In the genomic region with DNA sequence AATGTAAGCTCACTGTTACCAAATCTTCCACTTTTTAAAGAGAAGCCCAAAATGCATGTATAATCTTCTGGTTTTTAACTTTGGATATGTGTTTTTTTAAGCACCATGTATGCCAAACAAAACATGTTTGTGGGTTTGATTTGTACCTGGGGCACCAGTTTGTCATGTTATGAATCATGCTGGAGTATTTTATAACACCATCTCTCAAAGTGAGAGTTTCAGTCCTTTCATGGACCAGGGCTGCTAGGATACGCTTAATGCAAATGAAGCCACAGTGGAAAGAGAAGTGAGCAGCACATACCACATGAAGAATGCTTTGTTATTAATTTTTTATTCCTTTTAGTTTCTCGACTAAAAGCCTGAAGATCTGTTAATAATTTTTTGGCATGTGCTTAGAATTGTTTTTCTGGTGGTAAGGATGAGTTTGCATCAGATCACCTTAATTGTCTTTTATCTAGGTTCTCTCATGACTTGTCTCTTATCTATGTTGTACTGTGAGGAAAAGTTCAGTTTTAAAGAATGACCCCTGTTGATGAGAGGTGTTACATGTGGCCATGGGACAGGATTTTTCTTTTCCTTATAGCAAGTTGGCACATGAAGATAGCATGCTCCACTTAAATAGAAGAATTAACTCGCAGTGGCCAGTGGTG, we compare ENCODE assay signal across 10 cellular contexts. TPM values are rescaled to one million over a fixed set of nuclear protein-coding genes. Genes with fewer than 3 reads are reported as not detected.
DNase-seq lines count a peak whose midpoint lies in the region; ATAC-seq and TF ChIP-seq lines count a peak whose summit lies in the region.
"Had no signal": no experiment of that assay in that cellular context is flagged by ENCODE, and none has a peak within 500 bp of the region (broad histone marks: within the 10 kb centered on the region; RNA-seq: fewer than 3 reads in every experiment).

No MANE protein-coding gene starts in this region.

- no peaks in the 10 kb centered on the region for H3K27me3 ChIP-seq in OCI-LY3 (ENCODE audit: low read depth, low read length)

- no peaks in the 10 kb centered on the region for H3K9me3 Mint-ChIP-seq in nephron
- H3K9me3 Mint-ChIP-seq: dendritic cell treated with granulocyte-macrophage colony-stimulating factor and Interleukin-4, amounts not matched to agents 40 ng/mL and 50 ng/mL, for 4 days had no signal

- no peaks in the 10 kb centered on the region for H3K27me3 Mint-ChIP-seq in nephron (ENCODE audit: low read depth)
- H3K27me3 Mint-ChIP-seq: dendritic cell treated with granulocyte-macrophage colony-stimulating factor and Interleukin-4, amounts not matched to agents 40 ng/mL and 50 ng/mL, for 4 days had no signal

- H3K36me3 Mint-ChIP-seq in nephron (ENCODE audit: low read depth), result no peaks in the 10 kb centered on the region

- no peak for TF ChIP-seq CTCF in OCI-LY3 (IDR thresholded peaks at IDR 0.05; ENCODE audit: low read depth, low read length)
- no peak for TF ChIP-seq CTCF in nephron (IDR thresholded peaks at IDR 0.05; ENCODE audit: unreplicated experiment in 3 of 3)

- H3K27ac Mint-ChIP-seq in nephron, result no peak overlapping the region
- H3K27ac Mint-ChIP-seq: dendritic cell treated with granulocyte-macrophage colony-stimulating factor and Interleukin-4, amounts not matched to agents 40 ng/mL and 50 ng/mL, for 4 days had no signal

- no peak overlapping the region for H2AFZ ChIP-seq in OCI-LY3 (ENCODE audit: low read depth, low read length)

- no peak for DNase-seq in activated CD4-positive, CD25-positive, alpha-beta regulatory T cell (lab: John Stamatoyannopoulos, UW)
- DNase-seq in hippocampal formation (lab: John Stamatoyannopoulos, UW) (no peak), COR-L47 (lab: John Stamatoyannopoulos, UW) (no peak), left lobe of liver (ENCODE audit: low spot score) (no peak)

- peaks cover 2% of the 10 kb centered on the region for H3K36me3 ChIP-seq in OCI-LY3 (replicated peaks; ENCODE audit: low read depth, low read length)

- peaks cover 64% of the 10 kb centered on the region for H3K4me1 ChIP-seq in OCI-LY3 (ENCODE audit: low read length)

- ATAC-seq in activated CD4-positive, CD25-positive, alpha-beta regulatory T cell treated with anti-CD3 and anti-CD28 coated beads, Interleukin-2, amount 50 U/mL, for 24 hours, result peak; percentile 27 to 43
- ATAC-seq in HG02759 (IDR thresholded peaks at IDR 0.05; ENCODE audit: unreplicated experiment) (peak; percentile 38), left lobe of liver (no peak)
- ATAC-seq: A549 had no signal

- peak overlapping the region; percentile 92 for H3K4me2 ChIP-seq in OCI-LY3 (ENCODE audit: low read length)
- H3K4me2 ChIP-seq: A549 had no signal

- peak overlapping the region; percentile 94 for H3K27ac ChIP-seq in OCI-LY3 (ENCODE audit: low read length)
- H3K27ac ChIP-seq: A549 had no signal

- peak overlapping the region; percentile 93 for H3K9ac ChIP-seq in OCI-LY3 (ENCODE audit: low read length)

- H3K4me3 Mint-ChIP-seq in nephron, result peak overlapping the region; percentile 38 to 99 (median 51)
- H3K4me3 Mint-ChIP-seq: dendritic cell treated with granulocyte-macrophage colony-stimulating factor and Interleukin-4, amounts not matched to agents 40 ng/mL and 50 ng/mL, for 4 days had no signal

- no peaks in the 10 kb centered on the region for H3K9me3 ChIP-seq in OCI-LY3 (ENCODE audit: insufficient read depth, low read length)
- H3K9me3 ChIP-seq: A549 had no signal

- peak overlapping the region; percentile 82 for H3K4me3 ChIP-seq in OCI-LY3 (ENCODE audit: low read length)
- H3K4me3 ChIP-seq: A549 had no signal

- peaks cover 27% of the 10 kb centered on the region for H3K79me2 ChIP-seq in OCI-LY3 (ENCODE audit: low read length)

- H4K20me1 ChIP-seq in OCI-LY3 (ENCODE audit: insufficient read depth, low read length), result peaks cover 10% of the 10 kb centered on the region

- H3K4me1 Mint-ChIP-seq in nephron, result peaks cover 19% of the 10 kb centered on the region

RNA-seq across cellular contexts. Expression of a gene that starts 2.0 kb away (rescaled TPM):
- total RNA-seq in left lobe of liver, result 17.0 TPM
